In the genomic region with DNA sequence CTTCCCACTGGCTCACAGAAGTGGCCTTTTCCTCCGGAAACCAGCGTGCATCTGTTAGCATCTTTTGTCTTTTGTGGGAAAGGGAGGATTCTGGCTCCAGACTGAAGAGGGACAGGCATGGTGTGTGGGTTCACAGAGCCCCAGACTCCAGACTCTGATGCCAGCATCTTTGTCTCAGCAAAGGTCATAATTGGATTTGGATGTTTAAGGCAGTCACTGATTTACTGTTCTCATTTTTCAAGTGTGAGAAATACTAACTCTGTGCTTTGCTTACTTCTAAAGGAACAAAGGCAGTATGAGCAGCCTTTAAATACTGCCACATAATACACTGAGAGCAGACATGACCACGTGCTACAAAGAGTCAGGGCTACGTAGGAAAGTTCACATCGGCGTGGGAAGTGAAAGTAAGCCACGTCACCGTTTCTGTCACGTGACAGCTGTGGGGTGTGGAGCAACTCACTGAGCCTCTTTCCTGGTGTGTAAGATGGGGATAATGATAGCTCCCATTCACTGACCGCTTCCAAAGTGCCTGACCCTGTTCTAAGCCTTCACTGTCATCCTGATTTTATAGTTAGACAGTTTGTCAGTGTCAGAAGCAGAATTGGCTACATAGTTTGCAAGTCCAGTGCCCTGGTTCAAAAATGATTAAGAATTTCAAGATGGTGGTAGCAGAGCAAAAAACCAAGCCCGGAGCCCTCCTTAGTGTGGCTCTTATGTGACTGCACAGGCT, we compare ENCODE assay signal across 8 cellular contexts. TPM values are rescaled to one million over a fixed set of nuclear protein-coding genes. Genes with fewer than 3 reads are reported as not detected.
DNase-seq lines count a peak whose midpoint lies in the region; ATAC-seq and TF ChIP-seq lines count a peak whose summit lies in the region.

No MANE protein-coding gene starts in this region.

- H3K4me3 ChIP-seq in cardiac fibroblast (replicated peaks in 1 of 2; ENCODE audit: low read depth in 2 of 2, low read length in 2 of 2) (no peak overlapping the region), right lobe of liver (no peak overlapping the region)

- peak; percentile 20 for TF ChIP-seq POLR2A in right lobe of liver (IDR thresholded peaks at IDR 0.05)

- no peaks in the 10 kb centered on the region for H3K27me3 ChIP-seq in right lobe of liver

- H3K27ac ChIP-seq in right lobe of liver = peak overlapping the region in 2 of 3 donors; percentile 49 to 59

- H3K9me3 ChIP-seq in right lobe of liver = no peaks in the 10 kb centered on the region

- intact Hi-C loops in right lobe of liver (cut with DNase I) = loop anchor here (5.0 to 10.0 kb wide), 2 partner anchors 525 to 537 kb away; no protein-coding TSS in a partner anchor

- TF ChIP-seq CTCF in cardiac fibroblast (IDR thresholded peaks at IDR 0.05; ENCODE audit: low read depth, low read length) = no peak
- TF ChIP-seq CTCF in right lobe of liver (IDR thresholded peaks at IDR 0.05) = no peak

- no peaks in the 10 kb centered on the region for H3K36me3 ChIP-seq in right lobe of liver

- WGBS in right lobe of liver (ENCODE audit: insufficient coverage, low coverage, low lambda C conversion rate, missing lambda C conversion rate) = 48% methylated on average over 10 of the region's 11 CpGs

- in situ Hi-C loops in KBM-7 (cut with MboI; ENCODE audit: low pct_unique_long_range_greater_than_20kb, low sequenced_read_pairs) = loop anchor here (25.0 kb wide), 1 partner anchor 537 kb away; no protein-coding TSS in a partner anchor

- peak; percentile 50 for ATAC-seq in GM19455 (IDR thresholded peaks at IDR 0.05; ENCODE audit: unreplicated experiment)
- ATAC-seq in right lobe of liver = peak; percentile 67 to 79 (median 73)

- DNase-seq in AML-193 (lab: John Stamatoyannopoulos, UW) (peak; percentile 29 to 41), KBM-7 (peak; percentile 77), cardiac fibroblast (ENCODE audit: low read depth in 2 of 2) (peak; percentile 92 to 94), right lobe of liver (peak; percentile 73 to 77 (median 77)), NCI-H2081 (lab: John Stamatoyannopoulos, UW) (no peak)
- peak; percentile 70 for DNase-seq in activated CD4-positive, CD25-positive, alpha-beta regulatory T cell treated with anti-CD3 and anti-CD28 coated beads, Interleukin-2, amount 50 U/mL, for 16 hours (ENCODE audit: low read depth, low spot score)
- DNase-seq in stimulated activated CD4-positive, alpha-beta T cell treated with anti-CD3 and anti-CD28 coated beads, TNF-alpha, amount 100 ng/mL, for 24 hours (ENCODE audit: low read depth in 3 of 3) = peak; percentile 65 to 82 (median 78)

- peaks cover 0 to 15% (median 6%) of the 10 kb centered on the region in 4 donors for H3K4me1 ChIP-seq in right lobe of liver

RNA-seq across cellular contexts. Expression of a gene that starts 24.8 kb away (rescaled TPM):
- 1,000 to 10,000 TPM in 1 of 6 experiments, 100 to 1,000 TPM in 5; 348 to 1,121 (median 708) TPM for total RNA-seq in right lobe of liver

RNA-seq across cellular contexts. Expression of a gene that starts 43.7 kb away (rescaled TPM):
- 1 to 10 TPM in 4 of 6 experiments, under 1 TPM in 2; 0.37 to 2.2 (median 1.4) TPM for total RNA-seq in right lobe of liver

Comparison
In these comparisons a context has a peak if more than half of its experiments do, and no peak if none do; other contexts are left out.
1. DNase-seq: peak in AML-193 (2 of 2), KBM-7 (single experiment), activated CD4-positive, CD25-positive, alpha-beta regulatory T cell treated with anti-CD3 and anti-CD28 coated beads, Interleukin-2, amount 50 U/mL, for 16 hours (single experiment), cardiac fibroblast (2 of 2), right lobe of liver (3 of 3) and stimulated activated CD4-positive, alpha-beta T cell treated with anti-CD3 and anti-CD28 coated beads, TNF-alpha, amount 100 ng/mL, for 24 hours (3 of 3); none in NCI-H2081 (0 of 2).